9 cellular contexts compared by ENCODE assay signal in the genomic region with DNA sequence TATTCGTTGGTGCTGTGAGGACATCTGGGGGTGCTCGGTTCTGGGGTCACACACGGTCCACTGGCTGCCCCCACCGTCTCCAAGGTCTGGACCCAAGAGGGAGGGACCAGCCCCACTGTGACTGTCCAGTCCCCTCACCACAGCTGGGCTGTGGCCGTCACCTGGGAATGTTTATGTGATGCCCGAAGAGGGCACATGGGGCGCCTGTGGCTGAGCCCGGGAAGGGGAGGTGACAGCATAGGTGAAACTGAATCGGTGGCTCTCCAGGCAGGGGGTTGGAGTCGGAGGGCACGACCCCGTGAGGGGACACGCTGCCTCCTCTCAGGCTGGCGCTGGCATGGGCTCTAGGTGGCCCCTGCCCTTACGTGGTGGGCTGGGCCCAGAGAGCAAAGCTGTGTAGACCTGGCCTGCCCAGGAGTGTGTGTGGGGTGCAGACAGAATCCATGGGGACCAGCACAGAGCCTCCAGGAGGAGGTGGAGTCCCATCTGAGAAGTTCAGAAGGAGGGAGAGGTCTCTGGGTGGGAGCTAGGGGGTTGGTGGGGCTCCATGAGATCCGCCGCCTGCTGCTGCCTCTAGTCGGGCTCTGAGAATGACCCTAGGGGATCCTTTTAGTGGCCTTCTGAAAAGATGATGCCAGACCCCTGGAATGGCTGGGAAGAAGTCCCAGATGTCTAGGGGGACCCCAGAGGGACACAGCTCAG. TPM values are rescaled to one million over a fixed set of nuclear protein-coding genes. Genes with fewer than 3 reads are reported as not detected.
A peak's percentile ranks its signal among the peaks of the same experiment; 100 is the strongest.
DNase-seq lines count a peak whose midpoint lies in the region; ATAC-seq and TF ChIP-seq lines count a peak whose summit lies in the region.
"Had no signal": no experiment of that assay in that cellular context is flagged by ENCODE, and none has a peak within 500 bp of the region (broad histone marks: within the 10 kb centered on the region; RNA-seq: fewer than 3 reads in every experiment).

No MANE protein-coding gene starts in this region.

- no peak for TF ChIP-seq POLR2A in prostate gland (IDR thresholded peaks at IDR 0.05)

- no peaks in the 10 kb centered on the region for H3K4me1 Mint-ChIP-seq in Caco-2 (ENCODE audit: low read depth, unreplicated experiment)

- H3K4me3 Mint-ChIP-seq in Caco-2 (ENCODE audit: unreplicated experiment), result peak overlapping the region; percentile 69

- H3K4me1 ChIP-seq in Caco-2 (no peaks in the 10 kb centered on the region), fibroblast of lung (ENCODE audit: control insufficient read depth, extremely low read depth, insufficient read depth, low read length) (peaks cover 16% of the 10 kb centered on the region), prostate gland (replicated peaks) (peaks cover 48% of the 10 kb centered on the region)

- no peaks in the 10 kb centered on the region for H4K20me1 ChIP-seq in fibroblast of lung (ENCODE audit: control insufficient read depth, extremely low read depth, insufficient read depth, low read length)

- WGBS in prostate gland, result 58% methylated on average over 18 of the region's 18 CpGs

- H3K4me2 ChIP-seq in fibroblast of lung (ENCODE audit: extremely low read depth, insufficient read depth, low read length), result peak overlapping the region; percentile 88

- DNase-seq in Caco-2 (no peak), fibroblast of lung (ENCODE audit: low read depth in 2 of 2) (no peak), prostate gland (ENCODE audit: low spot score) (no peak), AG08395 (ENCODE audit: low spot score) (no peak), H4 (ENCODE audit: low spot score) (no peak), hepatic stellate cell (ENCODE audit: low spot score) (no peak)
- DNase-seq: NCI-H1694 treated with DMSO at 0.1 percent for 48 hours had no signal

- no peak for TF ChIP-seq CTCF in Caco-2 (IDR thresholded peaks at IDR 0.05; ENCODE audit: insufficient read depth in 1 of 2, low read depth in 1 of 2, low read length in 1 of 2, severe bottlenecking in 1 of 2, unreplicated experiment in 1 of 2)
- TF ChIP-seq CTCF in VCaP (conservative IDR thresholded peaks at IDR 0.05), result no peak
- TF ChIP-seq CTCF in fibroblast of lung (conservative IDR thresholded peaks at IDR 0.05 in 1 of 2, IDR thresholded peaks at IDR 0.05 in 1 of 2; ENCODE audit: low read depth in 1 of 2, low read length in 2 of 2), result no peak
- TF ChIP-seq CTCF in prostate gland (IDR thresholded peaks at IDR 0.05), result no peak

- CTCF ChIA-PET in Caco-2 (lab: Charles Lee), result no interaction called here

- BruUV-seq in Caco-2 (replicated peaks; lab: Mats Ljungman, UMichigan), result TSS peak; percentile 60

- H3K4me3 ChIP-seq in Caco-2 (ENCODE audit: low read depth, low read length) (no peak overlapping the region), fibroblast of lung (replicated peaks in 1 of 4; ENCODE audit: control extremely low read depth in 1 of 4, insufficient read depth in 1 of 4, low read depth in 3 of 4, low read length in 4 of 4) (peak overlapping the region; percentile 51 to 69 (median 66)), prostate gland (peak overlapping the region; percentile 49 to 74)

- H2AFZ ChIP-seq in fibroblast of lung (ENCODE audit: low read length), result no peak overlapping the region

- peak overlapping the region; percentile 97 for H3K27ac ChIP-seq in VCaP
- peak overlapping the region; percentile 32 for H3K27ac ChIP-seq in fibroblast of lung (ENCODE audit: insufficient read depth, low read length)
- peak overlapping the region; percentile 70 to 80 for H3K27ac ChIP-seq in prostate gland

- H3K9ac ChIP-seq in fibroblast of lung (ENCODE audit: insufficient read depth, low read length), result peak overlapping the region; percentile 16

- H3K27ac Mint-ChIP-seq in Caco-2 (ENCODE audit: unreplicated experiment), result no peak overlapping the region

- H3K27me3 Mint-ChIP-seq in Caco-2 (ENCODE audit: insufficient read depth, unreplicated experiment), result no peaks in the 10 kb centered on the region

- H3K79me2 ChIP-seq in fibroblast of lung (ENCODE audit: control insufficient read depth, insufficient read depth, low read length), result peaks cover 23% of the 10 kb centered on the region

- POLR2A ChIA-PET in Caco-2 (lab: Charles Lee), result no interaction called here

- no peaks in the 10 kb centered on the region for H3K27me3 ChIP-seq in Caco-2 (replicated peaks; ENCODE audit: control insufficient read depth, insufficient read depth, low read length)
- no peaks in the 10 kb centered on the region for H3K27me3 ChIP-seq in fibroblast of lung (ENCODE audit: control insufficient read depth, insufficient read depth, low read length)
- no peaks in the 10 kb centered on the region for H3K27me3 ChIP-seq in prostate gland (replicated peaks; ENCODE audit: insufficient read depth)

- intact Hi-C loops in Caco-2 (cut with micrococcal nuclease; ENCODE audit: unreplicated experiment), result no loop called here
- intact Hi-C loops in prostate gland (cut with DNase I), result no loop called here

- H3K9me3 Mint-ChIP-seq in Caco-2 (ENCODE audit: unreplicated experiment), result no peaks in the 10 kb centered on the region

- no peaks in the 10 kb centered on the region for H3K36me3 ChIP-seq in Caco-2 (ENCODE audit: control insufficient read depth, insufficient read depth, low read length)
- peaks cover 15% of the 10 kb centered on the region for H3K36me3 ChIP-seq in fibroblast of lung (ENCODE audit: control insufficient read depth, insufficient read depth, low read length)
- no peaks in the 10 kb centered on the region for H3K36me3 ChIP-seq in prostate gland

- no peaks in the 10 kb centered on the region for H3K36me3 Mint-ChIP-seq in Caco-2 (ENCODE audit: insufficient read depth, unreplicated experiment)

- ATAC-seq in HG02678 (IDR thresholded peaks at IDR 0.05; ENCODE audit: unreplicated experiment), result no peak

- no peaks in the 10 kb centered on the region for H3K9me3 ChIP-seq in Caco-2
- H3K9me3 ChIP-seq in fibroblast of lung (ENCODE audit: control insufficient read depth, insufficient read depth, low read depth, low read length), result no peaks in the 10 kb centered on the region
- H3K9me3 ChIP-seq in prostate gland, result no peaks in the 10 kb centered on the region

RNA-seq across cellular contexts. Expression of gene BOK, which starts 1.8 kb away (rescaled TPM):
- total RNA-seq in Caco-2 (2022) (18.0 and 18.6 TPM in 2 replicates), fibroblast of lung (38.5 and 42.4 TPM in 2 replicates), prostate gland (10 to 100 TPM; 58.3 to 91.6 TPM)
- polyA plus RNA-seq in fibroblast of lung, result 14.8 and 21.2 TPM in 2 replicates
- polyA plus RNA-seq in fibroblast of lung (2012), result 27.7 and 32.1 TPM in 2 replicates
- polyA minus RNA-seq in fibroblast of lung (ENCODE audit: low replicate concordance), result 21.0 and 40.2 TPM in 2 replicates
- total RNA-seq in H4 (2014; rRNA removed; shearing (Covaris generic)), result 1.2 and 2.3 TPM in 2 replicates

RNA-seq across cellular contexts. Expression of gene STK25, which starts 51.9 kb away (rescaled TPM):
- total RNA-seq in Caco-2 (2022), result 92.6 and 101 TPM in 2 replicates
- total RNA-seq in fibroblast of lung, result 131 and 197 TPM in 2 replicates
- 168 and 171 TPM in 2 replicates for polyA plus RNA-seq in fibroblast of lung
- 106 and 107 TPM in 2 replicates for polyA plus RNA-seq in fibroblast of lung (2012)
- 1,001 and 1,081 TPM in 2 replicates for polyA minus RNA-seq in fibroblast of lung (ENCODE audit: low replicate concordance)
- 100 to 1,000 TPM; 169 to 235 TPM for total RNA-seq in prostate gland
- total RNA-seq in H4 (2014; rRNA removed; shearing (Covaris generic)), result 117 and 153 TPM in 2 replicates

Comparison
In these comparisons a context has a peak if more than half of its experiments do, and no peak if none do; other contexts are left out.
1. H3K27ac ChIP-seq: peak in every context shown above with its lines; median percentile 97 in VCaP; 75 in prostate gland; 32 in fibroblast of lung.